29 cellular contexts compared by ENCODE assay signal in the genomic region with DNA sequence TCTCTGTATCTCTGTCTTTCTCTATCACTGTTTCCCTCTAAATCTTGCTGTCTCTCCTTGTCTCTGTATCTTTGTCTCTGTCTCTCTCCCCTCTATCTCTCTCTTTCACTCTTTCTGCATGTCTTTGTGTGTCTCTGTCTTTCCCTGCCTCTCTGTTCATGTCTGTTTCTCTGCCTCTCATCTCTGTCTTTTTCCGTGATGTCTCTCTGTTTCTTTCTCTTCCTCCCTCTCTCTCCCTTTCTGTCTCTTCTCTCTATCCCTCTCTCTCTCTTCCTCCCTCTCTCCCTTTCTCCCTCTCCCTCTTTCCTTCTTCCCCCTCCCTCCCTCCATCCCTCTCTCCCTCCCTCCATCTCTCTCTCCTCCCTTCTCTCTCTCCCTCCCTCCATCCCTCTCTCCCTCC.
"Had no signal": no experiment of that assay in that cellular context is flagged by ENCODE, and none has a peak within 500 bp of the region (broad histone marks: within the 10 kb centered on the region; RNA-seq: fewer than 3 reads in every experiment).

No MANE protein-coding gene starts in this region.

- FAIRE-seq: endometrium, endothelial cell of umbilical vein, frontal cortex had no signal

- H3K79me2 ChIP-seq: hepatocyte had no signal

- H3K4me1 ChIP-seq: colonic mucosa, foreskin keratinocyte had no signal

- H3K4me1 Mint-ChIP-seq: endodermal cell had no signal

- H3K27ac ChIP-seq: colonic mucosa, coronary artery, dorsolateral prefrontal cortex, epithelial cell of prostate, esophagus muscularis mucosa, esophagus squamous epithelium, foreskin keratinocyte, gastrocnemius medialis, gastroesophageal sphincter, heart left ventricle, heart right ventricle, hepatocyte had no signal

- H3K4me3 ChIP-seq: colonic mucosa, coronary artery, dorsolateral prefrontal cortex, esophagus muscularis mucosa, esophagus squamous epithelium, gastrocnemius medialis, gastroesophageal sphincter, heart left ventricle, heart right ventricle, hepatocyte had no signal

- ATAC-seq: effector memory CD8-positive, alpha-beta T cell; esophagus mucosa; foreskin keratinocyte; gastrocnemius medialis; gastroesophageal sphincter; heart right ventricle had no signal

- H3K27ac Mint-ChIP-seq: dendritic cell treated with granulocyte-macrophage colony-stimulating factor and Interleukin-4, amounts not matched to agents 40 ng/mL and 50 ng/mL, for 4 days; effector memory CD8-positive, alpha-beta T cell; endodermal cell had no signal

- H3K4me2 ChIP-seq: hepatocyte had no signal

- DNase-seq: colonic mucosa; cortex of kidney; dermis blood vessel endothelial cell; dorsolateral prefrontal cortex; effector CD4-positive, alpha-beta T cell; effector CD8-positive, alpha-beta T cell; effector memory CD4-positive, alpha-beta T cell; effector memory CD8-positive, alpha-beta T cell; endodermal cell; erythroblast; esophagus squamous epithelium; foreskin fibroblast; foreskin keratinocyte; foreskin melanocyte; gastrocnemius medialis; glutamatergic neuron; head of caudate nucleus; heart right ventricle had no signal

- H3K9me3 ChIP-seq: colonic mucosa, esophagus muscularis mucosa, esophagus squamous epithelium, gastrocnemius medialis, gastroesophageal sphincter, heart left ventricle, heart right ventricle had no signal

- H2AFZ ChIP-seq: hepatocyte had no signal

- H3K36me3 ChIP-seq: colonic mucosa, esophagus muscularis mucosa, esophagus squamous epithelium, gastrocnemius medialis, gastroesophageal sphincter, heart left ventricle, heart right ventricle had no signal

- H3K4me3 Mint-ChIP-seq: dendritic cell treated with granulocyte-macrophage colony-stimulating factor and Interleukin-4, amounts not matched to agents 40 ng/mL and 50 ng/mL, for 4 days; effector memory CD8-positive, alpha-beta T cell; endodermal cell had no signal

- H3K9me3 Mint-ChIP-seq: dendritic cell treated with granulocyte-macrophage colony-stimulating factor and Interleukin-4, amounts not matched to agents 40 ng/mL and 50 ng/mL, for 4 days; effector memory CD8-positive, alpha-beta T cell; endodermal cell had no signal
